8 cellular contexts compared by ENCODE assay signal in genomic region chr22:27801197-27801615, GRCh38. TPM values are rescaled to one million over a fixed set of nuclear protein-coding genes. Genes with fewer than 3 reads are reported as not detected.
DNase-seq lines count a peak whose midpoint lies in the region; ATAC-seq and TF ChIP-seq lines count a peak whose summit lies in the region.
"Had no signal": no experiment of that assay in that cellular context is flagged by ENCODE, and none has a peak within 500 bp of the region (broad histone marks: within the 10 kb centered on the region; RNA-seq: fewer than 3 reads in every experiment).

No MANE protein-coding gene starts in this region.

- TF ChIP-seq POLR2A in HCT116 (IDR thresholded peaks at IDR 0.05; ENCODE audit: borderline replicate concordance, extremely low read depth, insufficient read depth, insufficient read length) (no peak), stomach (IDR thresholded peaks at IDR 0.05) (no peak)

- no peak for TF ChIP-seq RAD21 in HCT116 (IDR thresholded peaks at IDR 0.05; ENCODE audit: low read depth)

- intact Hi-C loops in HCT116 (cut with micrococcal nuclease) (loop anchor here (5.0 kb wide), 1 partner anchor 1044 kb away; no protein-coding TSS in a partner anchor), stomach (cut with DNase I; ENCODE audit: low total_unique reads) (loop anchor here (10.0 kb wide), 2 partner anchors 396 to 1046 kb away; no protein-coding TSS in a partner anchor)
- intact Hi-C loops in dendritic cell treated with granulocyte-macrophage colony-stimulating factor and Interleukin-4, amounts not matched to agents 40 ng/mL and 50 ng/mL, for 4 days (cut with micrococcal nuclease) = loop anchor here (10.0 kb wide), 1 partner anchor 966 kb away; no protein-coding TSS in a partner anchor

- H3K36me3 ChIP-seq in HCT116 (ENCODE audit: control insufficient read depth in 1 of 2, insufficient read depth in 2 of 2, low read length in 2 of 2) (no peaks in the 10 kb centered on the region), stomach (no peaks in the 10 kb centered on the region)

- peak overlapping the region; percentile 54 for H3K27ac Mint-ChIP-seq in dendritic cell treated with granulocyte-macrophage colony-stimulating factor and Interleukin-4, amounts not matched to agents 40 ng/mL and 50 ng/mL, for 4 days
- no peak overlapping the region for H3K27ac Mint-ChIP-seq in memory B cell

- peaks cover 48% of the 10 kb centered on the region for H3K27me3 Mint-ChIP-seq in dendritic cell treated with granulocyte-macrophage colony-stimulating factor and Interleukin-4, amounts not matched to agents 40 ng/mL and 50 ng/mL, for 4 days
- peaks cover 15% of the 10 kb centered on the region for H3K27me3 Mint-ChIP-seq in memory B cell

- peaks cover 38% of the 10 kb centered on the region for H3K4me1 Mint-ChIP-seq in dendritic cell treated with granulocyte-macrophage colony-stimulating factor and Interleukin-4, amounts not matched to agents 40 ng/mL and 50 ng/mL, for 4 days (ENCODE audit: low read depth)
- H3K4me1 Mint-ChIP-seq in memory B cell = peaks cover 15% of the 10 kb centered on the region

- H4K20me1 ChIP-seq in HCT116 (ENCODE audit: insufficient read depth) = no peaks in the 10 kb centered on the region

- peak overlapping the region; percentile 54 for H3K9ac ChIP-seq in HCT116 (ENCODE audit: low read length)

- H3K4me3 Mint-ChIP-seq in dendritic cell treated with granulocyte-macrophage colony-stimulating factor and Interleukin-4, amounts not matched to agents 40 ng/mL and 50 ng/mL, for 4 days = peak overlapping the region; percentile 81
- H3K4me3 Mint-ChIP-seq in memory B cell = peak overlapping the region; percentile 82

- H3K27ac ChIP-seq in HCT116 (ENCODE audit: low read depth, low read length) (no peak overlapping the region; the same call in 1 of the 2 replicates), stomach (peak overlapping the region; percentile 62 to 88 (median 87))
- H3K27ac ChIP-seq: VCaP had no signal

- no TSS peak for BruUV-seq in HCT116 (replicated peaks; lab: Mats Ljungman, UMichigan)

- peaks cover 6 to 19% of the 10 kb centered on the region in 2 experiments; a peak in 2 of 4 replicates for H3K4me1 ChIP-seq in HCT116 (ENCODE audit: control insufficient read depth in 1 of 2, insufficient read depth in 2 of 2, low read length in 2 of 2)
- H3K4me1 ChIP-seq in stomach = peaks cover 25 to 69% (median 55%) of the 10 kb centered on the region in 4 donors

- H3K4me3 ChIP-seq in HCT116 (replicated peaks in 1 of 2; ENCODE audit: low read depth in 1 of 2, low read length in 2 of 2) (peak overlapping the region; percentile 60 to 66), stomach (peak overlapping the region; percentile 77 to 94 (median 80))

- H3K27me3 ChIP-seq in HCT116 (ENCODE audit: insufficient read depth, low read length) = no peaks in the 10 kb centered on the region
- peaks cover 0 to 68% (median 32%) of the 10 kb centered on the region in 3 donors for H3K27me3 ChIP-seq in stomach

- peak overlapping the region; percentile 91 for H3K4me2 ChIP-seq in HCT116 (ENCODE audit: low read length)

- no peaks in the 10 kb centered on the region for H3K9me3 Mint-ChIP-seq in dendritic cell treated with granulocyte-macrophage colony-stimulating factor and Interleukin-4, amounts not matched to agents 40 ng/mL and 50 ng/mL, for 4 days
- H3K9me3 Mint-ChIP-seq in memory B cell = no peaks in the 10 kb centered on the region

- no peak for TF ChIP-seq CTCF in HCT116 (IDR thresholded peaks at IDR 0.05 in 2 of 3, conservative IDR thresholded peaks at IDR 0.05 in 1 of 3; ENCODE audit: borderline replicate concordance in 1 of 3, insufficient read depth in 1 of 3, low read depth in 2 of 3, low read length in 2 of 3)
- no peak for TF ChIP-seq CTCF in stomach (IDR thresholded peaks at IDR 0.05)

- RAD21 ChIA-PET in HCT116 (lab: Charles Lee; ENCODE audit: low non-redundant PET in 1 of 2, low total read pairs in 2 of 2, uncharacterized antibody in 2 of 2, unreplicated experiment in 2 of 2) = no interaction called here

- CTCF ChIA-PET in HCT116 (lab: Charles Lee) = no interaction called here

- 0 to 1% (median 1%) methylated on average over 5 to 58 of the region's 58 CpGs; no CpG with 5 or more reads in 1 of the 5 donors for WGBS in stomach, 5 donors

- no peaks in the 10 kb centered on the region for H3K9me2 ChIP-seq in HCT116 (ENCODE audit: insufficient read depth)

- TF ChIP-seq EP300 in stomach (IDR thresholded peaks at IDR 0.05) = no peak

- POLR2A ChIA-PET in HCT116 (lab: Charles Lee) = no interaction called here

- no peaks in the 10 kb centered on the region for H3K79me2 ChIP-seq in HCT116 (ENCODE audit: insufficient read depth, low read length)

- ATAC-seq in HCT116 = peak; percentile 50
- peak; percentile 50 for ATAC-seq in memory B cell (ENCODE audit: low read depth)
- ATAC-seq in HG02763 (IDR thresholded peaks at IDR 0.05; ENCODE audit: unreplicated experiment) = no peak
- ATAC-seq in HG03342 (IDR thresholded peaks at IDR 0.05; ENCODE audit: unreplicated experiment) = no peak

- no peak for DNase-seq in HCT116 (ENCODE audit: low read depth, low spot score)
- peak; percentile 4 for DNase-seq in T-helper 9 cell
- peak; percentile 22 to 23 for DNase-seq in memory B cell (ENCODE audit: low spot score in 2 of 2)
- DNase-seq in stomach = peak; percentile 33

- peaks cover 6% of the 10 kb centered on the region for H3K36me3 Mint-ChIP-seq in dendritic cell treated with granulocyte-macrophage colony-stimulating factor and Interleukin-4, amounts not matched to agents 40 ng/mL and 50 ng/mL, for 4 days (ENCODE audit: low read depth)
- H3K36me3 Mint-ChIP-seq in memory B cell = no peaks in the 10 kb centered on the region

- no peaks in the 10 kb centered on the region for H3K9me3 ChIP-seq in HCT116 (ENCODE audit: control insufficient read depth in 1 of 2, insufficient read depth in 1 of 2, low read depth in 1 of 2, low read length in 2 of 2)
- H3K9me3 ChIP-seq in stomach = no peaks in the 10 kb centered on the region

- H2AFZ ChIP-seq in HCT116 (ENCODE audit: low read depth, low read length, poor library complexity, severe bottlenecking) = peak overlapping the region; percentile 76

TF ChIP-seq in HCT116, 20 proteins besides CTCF, POLR2A, EP300 and RAD21:
- TF ChIP-seq CBX3 (IDR thresholded peaks at IDR 0.05; ENCODE audit: low read depth) = no peak
- TF ChIP-seq POLR2AphosphoS5 (IDR thresholded peaks at IDR 0.05; ENCODE audit: low read depth, low read length) = no peak
- TF ChIP-seq CEBPB (IDR thresholded peaks at IDR 0.05; ENCODE audit: low read depth) = no peak
- no peak for TF ChIP-seq SP1 (IDR thresholded peaks at IDR 0.05; ENCODE audit: low read depth)
- TF ChIP-seq ZFX (IDR thresholded peaks at IDR 0.05) = no peak
- TF ChIP-seq FOSL1 (IDR thresholded peaks at IDR 0.05; ENCODE audit: low read depth) = no peak
- no peak; the same call in 1 of the 2 replicates for TF ChIP-seq MAX (IDR thresholded peaks at IDR 0.05)
- TF ChIP-seq REST (IDR thresholded peaks at IDR 0.05; ENCODE audit: low read depth) = no peak
- TF ChIP-seq YY1 (IDR thresholded peaks at IDR 0.05; ENCODE audit: extremely low read depth, insufficient replicate concordance, low read depth, low read length) = no peak
- no peak for TF ChIP-seq ELF1 (IDR thresholded peaks at IDR 0.05; ENCODE audit: borderline replicate concordance, low read depth)
- no peak for TF ChIP-seq SIN3A (IDR thresholded peaks at IDR 0.05; ENCODE audit: low read depth)
- no peak for TF ChIP-seq EZH2phosphoT487 (IDR thresholded peaks at IDR 0.05; ENCODE audit: borderline replicate concordance)
- TF ChIP-seq, protein P1, sequence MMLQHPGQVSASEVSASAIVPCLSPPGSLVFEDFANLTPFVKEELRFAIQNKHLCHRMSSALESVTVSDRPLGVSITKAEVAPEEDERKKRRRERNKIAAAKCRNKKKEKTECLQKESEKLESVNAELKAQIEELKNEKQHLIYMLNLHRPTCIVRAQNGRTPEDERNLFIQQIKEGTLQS (IDR thresholded peaks at IDR 0.05) = no peak
- no peak for TF ChIP-seq TCF7L2 (IDR thresholded peaks at IDR 0.05; ENCODE audit: borderline replicate concordance, extremely low read depth, insufficient read depth, insufficient read length)
- TF ChIP-seq EGR1 (IDR thresholded peaks at IDR 0.05; ENCODE audit: low read depth) = no peak
- TF ChIP-seq SRF (IDR thresholded peaks at IDR 0.05; ENCODE audit: low read depth) = no peak

RNA-seq across cellular contexts. Expression of gene MN1, which starts 0.3 kb away (rescaled TPM):
- total RNA-seq in HCT116 (2021; ENCODE audit: unreplicated experiment) (2.9 TPM), stomach (1 to 10 TPM; 2.2 to 6.4 (median 4.6) TPM)
- 1.8 and 2.6 TPM in 2 replicates for polyA plus RNA-seq in HCT116 (2012)
- polyA plus RNA-seq in stomach = 1 to 10 TPM in 2 of 3 donors, under 1 TPM in 1; 0.50 to 2.4 (median 2.4) TPM

Comparison
In these comparisons a context has a peak if more than half of its experiments do, and no peak if none do; other contexts are left out.
1. ATAC-seq: peak in HCT116 (single experiment) and memory B cell (single experiment); none in HG02763 (single experiment) and HG03342 (single experiment).